In genomic region chr4:56757270-56757746, GRCh38 we compare ENCODE assay signal across 7 cellular contexts.
DNase-seq lines count a peak whose midpoint lies in the region; ATAC-seq lines count a peak whose summit lies in the region.

No MANE protein-coding gene starts in this region.

- H3K4me3 ChIP-seq in SJSA1 = no peak overlapping the region
- H3K4me3 ChIP-seq in rectal smooth muscle tissue (ENCODE audit: low read length) = no peak overlapping the region

- H3K4me1 ChIP-seq in SJSA1 (replicated peaks) (peaks cover 39% of the 10 kb centered on the region), rectal smooth muscle tissue (ENCODE audit: control insufficient read depth, insufficient read depth, low read length) (peaks cover 14% of the 10 kb centered on the region)

- no peak overlapping the region for H3K9ac ChIP-seq in rectal smooth muscle tissue (ENCODE audit: low read length)

- H3K36me3 ChIP-seq in SJSA1 = no peaks in the 10 kb centered on the region
- no peaks in the 10 kb centered on the region for H3K36me3 ChIP-seq in rectal smooth muscle tissue (ENCODE audit: control insufficient read depth, insufficient read depth, low read length)

- ATAC-seq in GM19324 (IDR thresholded peaks at IDR 0.05; ENCODE audit: low FRiP score, unreplicated experiment) (peak; percentile 44), HG02981 (IDR thresholded peaks at IDR 0.05; ENCODE audit: unreplicated experiment) (peak; percentile 38)

- no peaks in the 10 kb centered on the region for H3K27me3 ChIP-seq in SJSA1 (replicated peaks)
- no peaks in the 10 kb centered on the region for H3K27me3 ChIP-seq in rectal smooth muscle tissue (ENCODE audit: control insufficient read depth, insufficient read depth, low read length)

- H3K27ac ChIP-seq in SJSA1 (peak overlapping the region; percentile 94), cingulate gyrus (ENCODE audit: low read depth, low read length) (peak overlapping the region; percentile 60), rectal smooth muscle tissue (ENCODE audit: low read depth, low read length) (peak overlapping the region; percentile 77)

- H3K9me3 ChIP-seq in SJSA1 (replicated peaks) = no peaks in the 10 kb centered on the region

- DNase-seq in SJSA1 (ENCODE audit: low read depth in 1 of 2, low spot score in 2 of 2) (peak; percentile 72 to 80), NCI-H2196 (lab: John Stamatoyannopoulos, UW; ENCODE audit: unreplicated experiment) (no peak), COLO829 (ENCODE audit: low spot score) (no peak)

Comparison
In these comparisons a context has a peak if more than half of its experiments do, and no peak if none do; other contexts are left out.
1. DNase-seq: peak in SJSA1 (2 of 2); none in NCI-H2196 (single experiment) and COLO829 (single experiment).
2. Peak in every context shown above with its lines, with median percentiles within 50 percentile points of each other: H3K27ac ChIP-seq.